Comparison of ENCODE assay signal across 9 cellular contexts in genomic region chr12:6631549-6631961, GRCh38. TPM values are rescaled to one million over a fixed set of nuclear protein-coding genes. Genes with fewer than 3 reads are reported as not detected.
DNase-seq lines count a peak whose midpoint lies in the region; ATAC-seq lines count a peak whose summit lies in the region.
"Had no signal": no experiment of that assay in that cellular context is flagged by ENCODE, and none has a peak within 500 bp of the region (broad histone marks: within the 10 kb centered on the region; RNA-seq: fewer than 3 reads in every experiment).

No MANE protein-coding gene starts in this region.

- CTCF ChIA-PET in CD8-positive, alpha-beta memory T cell (lab: Charles Lee) = interaction anchor here (1.1 to 3.1 kb wide), 2 partner anchors 10 to 13 kb away, joined by 4 to 9 read pairs; no protein-coding TSS in a partner anchor

- intact Hi-C loops in dendritic cell treated with granulocyte-macrophage colony-stimulating factor and Interleukin-4, amounts not matched to agents 40 ng/mL and 50 ng/mL, for 4 days (cut with micrococcal nuclease) = no loop called here

- peak in 2 of 5 donors; percentile 37 to 54 for DNase-seq in CD8-positive, alpha-beta memory T cell
- DNase-seq in NCI-H69 (lab: John Stamatoyannopoulos, UW) (peak; percentile 18), 8988T (no peak), NCI-H446 (lab: John Stamatoyannopoulos, UW) (no peak), RPMI8226 (no peak)
- DNase-seq in naive thymus-derived CD8-positive, alpha-beta T cell = peak in 2 of 10 donors; percentile 34 to 42
- DNase-seq: ovary had no signal

- peaks cover 0 to 14% (median 0%) of the 10 kb centered on the region in 3 donors for H3K36me3 Mint-ChIP-seq in CD8-positive, alpha-beta memory T cell
- H3K36me3 Mint-ChIP-seq in dendritic cell treated with granulocyte-macrophage colony-stimulating factor and Interleukin-4, amounts not matched to agents 40 ng/mL and 50 ng/mL, for 4 days (ENCODE audit: low read depth) = no peaks in the 10 kb centered on the region
- H3K36me3 Mint-ChIP-seq in naive thymus-derived CD8-positive, alpha-beta T cell = peaks cover 0 to 2% (median 0%) of the 10 kb centered on the region in 3 donors

- no peaks in the 10 kb centered on the region for H3K27me3 ChIP-seq in CD8-positive, alpha-beta memory T cell (ENCODE audit: insufficient read depth, low read length, poor library complexity, severe bottlenecking)
- H3K27me3 ChIP-seq: ovary had no signal

- H3K27ac ChIP-seq in CD8-positive, alpha-beta memory T cell (ENCODE audit: low read depth, low read length) = peak overlapping the region; percentile 60
- H3K27ac ChIP-seq: ovary had no signal

- peaks cover 67 to 79% (median 71%) of the 10 kb centered on the region in 3 donors for H3K4me1 Mint-ChIP-seq in CD8-positive, alpha-beta memory T cell
- peaks cover 53% of the 10 kb centered on the region for H3K4me1 Mint-ChIP-seq in dendritic cell treated with granulocyte-macrophage colony-stimulating factor and Interleukin-4, amounts not matched to agents 40 ng/mL and 50 ng/mL, for 4 days (ENCODE audit: low read depth)
- H3K4me1 Mint-ChIP-seq in naive thymus-derived CD8-positive, alpha-beta T cell = peaks cover 34 to 86% (median 78%) of the 10 kb centered on the region in 4 donors

- H3K27ac Mint-ChIP-seq in CD8-positive, alpha-beta memory T cell = peak overlapping the region; percentile 92 to 100 (median 98)
- peak overlapping the region; percentile 86 for H3K27ac Mint-ChIP-seq in dendritic cell treated with granulocyte-macrophage colony-stimulating factor and Interleukin-4, amounts not matched to agents 40 ng/mL and 50 ng/mL, for 4 days
- H3K27ac Mint-ChIP-seq in naive thymus-derived CD8-positive, alpha-beta T cell = peak overlapping the region; percentile 93 to 100 (median 98)

- POLR2A ChIA-PET in CD8-positive, alpha-beta memory T cell (lab: Charles Lee) = interaction anchor here (0.7 to 2.1 kb wide), 4 partner anchors 19 to 142 kb away, joined by 3 to 15 read pairs (median 6); partner anchors contain the start of genes COPS7A and ZNF384
- POLR2A ChIA-PET in naive thymus-derived CD8-positive, alpha-beta T cell (lab: Charles Lee) = interaction anchor here (0.7 to 4.9 kb wide), 22 partner anchors 11 to 327 kb away, joined by 3 to 32 read pairs (median 4); partner anchors contain the start of genes ACRBP, C12orf57, COPS7A and NOP2

- no peaks in the 10 kb centered on the region for H3K9me3 Mint-ChIP-seq in CD8-positive, alpha-beta memory T cell
- H3K9me3 Mint-ChIP-seq in dendritic cell treated with granulocyte-macrophage colony-stimulating factor and Interleukin-4, amounts not matched to agents 40 ng/mL and 50 ng/mL, for 4 days = no peaks in the 10 kb centered on the region
- no peaks in the 10 kb centered on the region for H3K9me3 Mint-ChIP-seq in naive thymus-derived CD8-positive, alpha-beta T cell

- ATAC-seq in naive thymus-derived CD8-positive, alpha-beta T cell = peak; percentile 15 to 27
- ATAC-seq in HG03432 (IDR thresholded peaks at IDR 0.05; ENCODE audit: unreplicated experiment) = no peak

- peak overlapping the region; percentile 82 to 95 (median 92) for H3K4me3 Mint-ChIP-seq in CD8-positive, alpha-beta memory T cell
- H3K4me3 Mint-ChIP-seq in dendritic cell treated with granulocyte-macrophage colony-stimulating factor and Interleukin-4, amounts not matched to agents 40 ng/mL and 50 ng/mL, for 4 days = no peak overlapping the region
- H3K4me3 Mint-ChIP-seq in naive thymus-derived CD8-positive, alpha-beta T cell = peak overlapping the region; percentile 85 to 95 (median 90)

- H3K9me3 ChIP-seq in CD8-positive, alpha-beta memory T cell (ENCODE audit: low read length) = no peaks in the 10 kb centered on the region
- H3K9me3 ChIP-seq: ovary had no signal

- H3K36me3 ChIP-seq in CD8-positive, alpha-beta memory T cell (ENCODE audit: insufficient read depth, low read length) = no peaks in the 10 kb centered on the region
- H3K36me3 ChIP-seq: ovary had no signal

- peaks cover 55% of the 10 kb centered on the region for H3K4me1 ChIP-seq in CD8-positive, alpha-beta memory T cell (ENCODE audit: insufficient read depth, low read length)

- H3K27me3 Mint-ChIP-seq in CD8-positive, alpha-beta memory T cell = no peaks in the 10 kb centered on the region
- peaks cover 3% of the 10 kb centered on the region for H3K27me3 Mint-ChIP-seq in dendritic cell treated with granulocyte-macrophage colony-stimulating factor and Interleukin-4, amounts not matched to agents 40 ng/mL and 50 ng/mL, for 4 days
- H3K27me3 Mint-ChIP-seq in naive thymus-derived CD8-positive, alpha-beta T cell = no peaks in the 10 kb centered on the region

- peak overlapping the region; percentile 67 for H3K4me3 ChIP-seq in CD8-positive, alpha-beta memory T cell (ENCODE audit: low read length)
- H3K4me3 ChIP-seq: ovary had no signal

RNA-seq across cellular contexts. Expression of gene LPAR5, which starts 4.2 kb away (rescaled TPM):
- total RNA-seq in CD8-positive, alpha-beta memory T cell = 10 to 100 TPM; 10.6 to 11.4 TPM
- 26.5 TPM for polyA plus RNA-seq in CD8-positive, alpha-beta memory T cell
- 10 to 100 TPM; 16.6 to 18.9 TPM for total RNA-seq in naive thymus-derived CD8-positive, alpha-beta T cell
- 10 to 100 TPM in 2 of 3 donors, 1 to 10 TPM in 1; 7.9 to 14.2 (median 12.2) TPM for polyA plus RNA-seq in naive thymus-derived CD8-positive, alpha-beta T cell

RNA-seq across cellular contexts. Expression of gene ACRBP, which starts 15.7 kb away (rescaled TPM):
- total RNA-seq in CD8-positive, alpha-beta memory T cell = 1 to 10 TPM; 1.8 to 2.0 TPM
- polyA plus RNA-seq in CD8-positive, alpha-beta memory T cell = not detected
- 10 to 100 TPM; 13.8 to 14.3 TPM for total RNA-seq in naive thymus-derived CD8-positive, alpha-beta T cell
- under 1 TPM in 2 of 3 donors, not detected in 1; 0.43 to 0.50 TPM for polyA plus RNA-seq in naive thymus-derived CD8-positive, alpha-beta T cell

RNA-seq across cellular contexts. Expression of gene CHD4, which starts 24.4 kb away (rescaled TPM):
- total RNA-seq in CD8-positive, alpha-beta memory T cell = 100 to 1,000 TPM; 287 to 293 TPM
- 58.1 TPM for polyA plus RNA-seq in CD8-positive, alpha-beta memory T cell
- total RNA-seq in naive thymus-derived CD8-positive, alpha-beta T cell = 100 to 1,000 TPM; 296 to 308 TPM
- polyA plus RNA-seq in naive thymus-derived CD8-positive, alpha-beta T cell = 10 to 100 TPM; 31.4 to 57.3 (median 56.9) TPM

RNA-seq across cellular contexts. Expression of gene ING4, which starts 31.4 kb away (rescaled TPM):
- total RNA-seq in CD8-positive, alpha-beta memory T cell = 10 to 100 TPM; 17.4 to 18.5 TPM
- 80.3 TPM for polyA plus RNA-seq in CD8-positive, alpha-beta memory T cell
- total RNA-seq in naive thymus-derived CD8-positive, alpha-beta T cell = 10 to 100 TPM; 81.2 to 90.6 TPM
- 10 to 100 TPM; 89.5 to 99.6 (median 90.6) TPM for polyA plus RNA-seq in naive thymus-derived CD8-positive, alpha-beta T cell

RNA-seq across cellular contexts. Expression of gene ZNF384, which starts 57.6 kb away (rescaled TPM):
- total RNA-seq in CD8-positive, alpha-beta memory T cell = 10 to 100 TPM; 58.1 to 63.3 TPM
- polyA plus RNA-seq in CD8-positive, alpha-beta memory T cell = 37.2 TPM
- total RNA-seq in naive thymus-derived CD8-positive, alpha-beta T cell = 10 to 100 TPM; 90.5 to 94.8 TPM
- 10 to 100 TPM; 17.6 to 39.6 (median 26.3) TPM for polyA plus RNA-seq in naive thymus-derived CD8-positive, alpha-beta T cell

Comparison
In these comparisons a context has a peak if more than half of its experiments do, and no peak if none do; other contexts are left out.
1. RNA of gene ACRBP, which starts 15.7 kb away (total RNA-seq): 13.8 to 14.3 TPM in naive thymus-derived CD8-positive, alpha-beta T cell; 1.8 to 2.0 TPM in CD8-positive, alpha-beta memory T cell; every median in the first group is over 4 times any median in the second.
2. Peak in every context shown above with its lines, with median percentiles within 50 percentile points of each other: H3K27ac Mint-ChIP-seq.